ENCODE assay signal across 9 cellular contexts in the genomic region with DNA sequence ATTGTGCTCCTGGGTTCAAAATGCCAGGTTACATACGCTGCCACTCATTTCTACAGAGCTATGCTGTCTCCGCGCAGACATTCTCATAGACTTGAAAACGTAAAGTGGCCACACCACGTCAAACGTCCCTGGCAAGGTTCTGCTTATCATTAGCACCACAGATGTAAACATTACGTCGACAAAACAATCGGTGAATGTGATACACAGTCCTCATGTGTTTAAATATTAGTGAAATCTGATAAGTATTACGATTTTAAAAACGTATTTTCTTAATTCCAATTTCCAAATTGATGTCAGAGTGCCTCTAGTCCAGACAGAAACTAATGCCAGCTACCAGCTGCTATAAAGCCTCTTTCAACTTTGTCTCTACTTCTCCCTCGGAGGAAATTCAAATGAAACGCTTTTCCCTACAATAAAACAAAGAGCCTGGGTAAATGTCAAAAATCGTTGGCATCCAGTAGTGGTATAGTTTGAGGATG. TPM values are rescaled to one million over a fixed set of nuclear protein-coding genes. Genes with fewer than 3 reads are reported as not detected.
DNase-seq lines count a peak whose midpoint lies in the region; ATAC-seq, FAIRE-seq and TF ChIP-seq lines count a peak whose summit lies in the region.
"Had no signal": no experiment of that assay in that cellular context is flagged by ENCODE, and none has a peak within 500 bp of the region (broad histone marks: within the 10 kb centered on the region; RNA-seq: fewer than 3 reads in every experiment).

No MANE protein-coding gene starts in this region.

- H3K4me1 ChIP-seq in IMR-90 (ENCODE audit: control insufficient read depth, insufficient read depth, low read length): peaks cover 7% of the 10 kb centered on the region
- peaks cover 6 to 17% (median 10%) of the 10 kb centered on the region in 4 donors for H3K4me1 ChIP-seq in liver (ENCODE audit: control insufficient read depth in 4 of 4, insufficient read depth in 4 of 4, low read length in 3 of 4)
- peaks cover 19% of the 10 kb centered on the region for H3K4me1 ChIP-seq in suprapubic skin

- H3K27me3 ChIP-seq in IMR-90 (ENCODE audit: control insufficient read depth, insufficient read depth, low read length) (no peaks in the 10 kb centered on the region), liver (ENCODE audit: control insufficient read depth in 4 of 4, insufficient read depth in 4 of 4, low read length in 3 of 4) (no peaks in the 10 kb centered on the region), suprapubic skin (no peaks in the 10 kb centered on the region)

- POLR2A ChIA-PET in IMR-90 (lab: Charles Lee; ENCODE audit: unreplicated experiment): interaction anchor here (0.5 to 1.8 kb wide), 2 partner anchors 62 to 134 kb away, joined by 3 to 5 read pairs; no protein-coding TSS in a partner anchor

- H3K14ac ChIP-seq in IMR-90 (replicated peaks; ENCODE audit: low read depth, low read length): peak overlapping the region; percentile 62

- H3K9me3 ChIP-seq in IMR-90 (ENCODE audit: control insufficient read depth, insufficient read depth, low read length) (no peaks in the 10 kb centered on the region), liver (ENCODE audit: control insufficient read depth in 4 of 4, low read length in 3 of 4) (no peaks in the 10 kb centered on the region), suprapubic skin (no peaks in the 10 kb centered on the region)

- peaks cover 49% of the 10 kb centered on the region for H3K4me1 Mint-ChIP-seq in chondrocyte (ENCODE audit: low read depth)

- dilution Hi-C loops in IMR-90 (cut with HindIII; ENCODE audit: low sequenced_read_pairs, unreplicated experiment): no loop called here

- TF ChIP-seq POLR2A in IMR-90 (IDR thresholded peaks at IDR 0.05; ENCODE audit: low read depth, low read length) (peak; percentile 50; the same call in 1 of the 2 replicates), suprapubic skin (IDR thresholded peaks at IDR 0.05) (no peak)

- H3K9me1 ChIP-seq in IMR-90 (ENCODE audit: insufficient read depth, low read length): 0 out of 2 replicates have a peak, but pooled peaks cover 3% of the 10 kb centered on the region

- peak overlapping the region in 1 of 2 experiments; percentile 41; a peak in 1 of 4 replicates for H4K8ac ChIP-seq in IMR-90 (ENCODE audit: low read depth in 2 of 2, low read length in 2 of 2)

- ATAC-seq in IMR-90 (ENCODE audit: low read depth) (no peak), SK-N-SH treated with all-trans-retinoic acid at 6 μM for 48 hours (peak; percentile 47), GM21515 (IDR thresholded peaks at IDR 0.05; ENCODE audit: unreplicated experiment) (no peak)

- peak overlapping the region; percentile 94; the same call in 1 of the 2 replicates for H4K5ac ChIP-seq in IMR-90 (ENCODE audit: low read depth, low read length)

- H3K18ac ChIP-seq in IMR-90 (ENCODE audit: low read depth, low read length): peak overlapping the region; percentile 67

- H4K91ac ChIP-seq in IMR-90 (ENCODE audit: insufficient read depth, low read depth, low read length): peak overlapping the region; percentile 30

- no peak overlapping the region for H2BK20ac ChIP-seq in IMR-90 (ENCODE audit: low read depth, low read length)

- BruUV-seq in IMR-90 (replicated peaks; lab: Mats Ljungman, UMichigan): TSS peak; percentile 43

- peak overlapping the region; percentile 67 for H3K27ac ChIP-seq in IMR-90 (ENCODE audit: insufficient read depth, low read length)
- H3K27ac ChIP-seq in liver (ENCODE audit: low read depth in 1 of 2, low read length in 2 of 2): peak overlapping the region; percentile 79
- peak overlapping the region; percentile 97 for H3K27ac ChIP-seq in suprapubic skin

- no peaks in the 10 kb centered on the region for H3K36me3 ChIP-seq in IMR-90 (ENCODE audit: control insufficient read depth, insufficient read depth, low read length)
- H3K36me3 ChIP-seq in liver (ENCODE audit: control insufficient read depth in 4 of 4, insufficient read depth in 3 of 4, low read depth in 1 of 4, low read length in 3 of 4): no peaks in the 10 kb centered on the region
- no peaks in the 10 kb centered on the region for H3K36me3 ChIP-seq in suprapubic skin

- TF ChIP-seq RAD21 in IMR-90 (IDR thresholded peaks at IDR 0.05; ENCODE audit: low read length) (no peak), liver (IDR thresholded peaks at IDR 0.05) (no peak)

- CTCF ChIA-PET in IMR-90 (lab: Yijun Ruan, JAX): interaction anchor here (0.7 to 1.8 kb wide), 3 partner anchors 92 to 167 kb away, joined by 4 to 5 read pairs (median 5); no protein-coding TSS in a partner anchor

- in situ Hi-C loops in IMR-90 (cut with MboI; ENCODE audit: low sequenced_read_pairs): loop anchor here (10.0 to 25.0 kb wide), 2 partner anchors 92 to 165 kb away; no protein-coding TSS in a partner anchor

- peak overlapping the region; percentile 75 for H3K56ac ChIP-seq in IMR-90 (ENCODE audit: extremely low read depth, insufficient read depth, low read length)

- no peak for TF ChIP-seq EP300 in suprapubic skin (IDR thresholded peaks at IDR 0.05)

- peak overlapping the region; percentile 31; the same call in 1 of the 3 replicates for H2BK15ac ChIP-seq in IMR-90 (ENCODE audit: low read depth, low read length)

- DNase-seq in CD1c-positive myeloid dendritic cell (ENCODE audit: extremely low spot score) (peak; percentile 83), GM19239 (ENCODE audit: insufficient read length, low spot score) (no peak), IMR-90 (peak; percentile 64), chondrocyte (ENCODE audit: low spot score) (no peak), suprapubic skin (ENCODE audit: low spot score in 2 of 2) (no peak)

- H3K4ac ChIP-seq in IMR-90 (ENCODE audit: low read depth, low read length): peak overlapping the region; percentile 78

- TF ChIP-seq CTCF in IMR-90 (conservative IDR thresholded peaks at IDR 0.05; ENCODE audit: low read depth, low read length) (no peak), chondrocyte (IDR thresholded peaks at IDR 0.05) (no peak), liver (IDR thresholded peaks at IDR 0.05; ENCODE audit: low read depth, low read length, missing input control) (no peak), suprapubic skin (IDR thresholded peaks at IDR 0.05) (no peak)

- no peaks in the 10 kb centered on the region for H3K9me3 Mint-ChIP-seq in chondrocyte (ENCODE audit: low read depth)

- H3K27me3 Mint-ChIP-seq in chondrocyte (ENCODE audit: low read depth): no peaks in the 10 kb centered on the region

- intact Hi-C loops in IMR-90 (cut with micrococcal nuclease): loop anchor here (1.0 to 5.0 kb wide), 3 partner anchors 62 to 107 kb away; no protein-coding TSS in a partner anchor

- FAIRE-seq in GM19239 (lab: Jason Lieb, UNC): peak; percentile 78
- FAIRE-seq: TTC549 had no signal

- H4K20me1 ChIP-seq in IMR-90 (ENCODE audit: insufficient read depth, low read length): peaks cover 24% of the 10 kb centered on the region

- peak overlapping the region; percentile 90 for H2BK5ac ChIP-seq in IMR-90 (ENCODE audit: low read depth, low read length, poor library complexity, severe bottlenecking)

- 2% methylated on average over 6 of the region's 14 CpGs; no CpG with 5 or more reads in 1 of the 2 experiments for WGBS in IMR-90 (ENCODE audit: extremely low coverage in 2 of 2, insufficient read length in 1 of 2), 2 experiments
- WGBS in liver: 2% methylated on average over 14 of the region's 14 CpGs
- WGBS in suprapubic skin: under 1% methylated on average over 14 of the region's 14 CpGs

- H3K9ac ChIP-seq in IMR-90 (ENCODE audit: low read depth, low read length) (peak overlapping the region; percentile 73), liver (ENCODE audit: low read depth in 1 of 2, low read length in 2 of 2) (peak overlapping the region in 1 of 2 donors; percentile 88)

- H2AK5ac ChIP-seq in IMR-90 (ENCODE audit: low read depth, low read length): peak overlapping the region; percentile 81; the same call in 1 of the 2 replicates

- H3K4me2 ChIP-seq in IMR-90 (ENCODE audit: low read depth, low read length): peak overlapping the region; percentile 99

- no peak overlapping the region for H2AK9ac ChIP-seq in IMR-90 (replicated peaks; ENCODE audit: low read depth, low read length, poor library complexity)

- H3K27ac Mint-ChIP-seq in chondrocyte (ENCODE audit: unreplicated experiment): peak overlapping the region; percentile 98

- no peaks in the 10 kb centered on the region for H3K36me3 Mint-ChIP-seq in chondrocyte (ENCODE audit: low read depth)

- peak overlapping the region; percentile 68 for H2BK120ac ChIP-seq in IMR-90 (ENCODE audit: low read depth, low read length)

- peak overlapping the region; percentile 67 for H3K4me3 ChIP-seq in IMR-90 (ENCODE audit: insufficient read depth, low read depth, low read length)
- peak overlapping the region; percentile 75 to 86 (median 83) for H3K4me3 ChIP-seq in liver (ENCODE audit: low read depth in 1 of 3, low read length in 3 of 3)
- H3K4me3 ChIP-seq in suprapubic skin: peak overlapping the region; percentile 96

- H3K79me1 ChIP-seq in IMR-90 (ENCODE audit: low read depth in 1 of 2, low read length in 2 of 2): peaks cover 0 to 9% of the 10 kb centered on the region in 2 experiments; a peak in 2 of 4 replicates

- peak overlapping the region; percentile 81 for H3K23ac ChIP-seq in IMR-90 (ENCODE audit: low read depth, low read length)

- peak overlapping the region; percentile 96 for H3K4me3 Mint-ChIP-seq in chondrocyte (ENCODE audit: unreplicated experiment)

- H2AFZ ChIP-seq in IMR-90 (replicated peaks; ENCODE audit: low read length, poor library complexity): peak overlapping the region; percentile 91

TF ChIP-seq in IMR-90, 13 proteins besides CTCF, POLR2A, EP300 and RAD21:
- TF ChIP-seq CHD1 (IDR thresholded peaks at IDR 0.05; ENCODE audit: low read depth, low read length) (peak; percentile 11; the same call in 1 of the 2 replicates), SMC3 (IDR thresholded peaks at IDR 0.05; ENCODE audit: low read depth, low read length) (no peak), MAFK (IDR thresholded peaks at IDR 0.05; ENCODE audit: low read depth, low read length) (no peak)

TF ChIP-seq in SK-N-SH treated with all-trans-retinoic acid at 6 μM for 48 hours, 23 proteins besides CTCF, POLR2A, EP300 and RAD21 (continues in another document):
- TF ChIP-seq ZNF70 (CRISPR knock-in tag; IDR thresholded peaks at IDR 0.05) (no peak), GLIS3 (CRISPR knock-in tag; IDR thresholded peaks at IDR 0.05) (no peak)

TF ChIP-seq in liver, 16 proteins besides CTCF, POLR2A, EP300 and RAD21 (continues in another document):
- TF ChIP-seq HNF4G (IDR thresholded peaks at IDR 0.05) (no peak), FOXA2 (IDR thresholded peaks at IDR 0.05) (no peak), MAX (IDR thresholded peaks at IDR 0.05) (no peak)

RNA-seq across cellular contexts. Expression of gene STK17B, which starts 1.1 kb away (rescaled TPM):
- total RNA-seq in IMR-90 (2012; rRNA removed): 48.9 and 50.3 TPM in 2 replicates
- polyA plus RNA-seq in IMR-90 (2012; rRNA removed): 5.7 and 7.5 TPM in 2 replicates
- polyA plus RNA-seq in IMR-90 (2012; cell fraction: cytosol; rRNA removed): 1.3 and 1.5 TPM in 2 replicates
- 1.6 and 9.7 TPM in 2 replicates for polyA plus RNA-seq in IMR-90 (2012; cell fraction: nucleus; rRNA removed; ENCODE audit: low replicate concordance)
- total RNA-seq in chondrocyte: 35.4 to 50.2 TPM (median 37.2 TPM) in 3 replicates
- total RNA-seq in liver: 10 to 100 TPM in 1 of 2 donors, 1 to 10 TPM in 1; 7.4 to 21.8 TPM
- 1 to 10 TPM; 1.0 to 1.9 TPM for polyA plus RNA-seq in liver
- 10 to 100 TPM; 23.2 to 47.2 (median 37.6) TPM for total RNA-seq in suprapubic skin

Comparison
In these comparisons a context has a peak if more than half of its experiments do, and no peak if none do; other contexts are left out.
1. DNase-seq: peak in CD1c-positive myeloid dendritic cell (single experiment) and IMR-90 (single experiment); none in GM19239 (single experiment), chondrocyte (single experiment) and suprapubic skin (0 of 2).
2. Peak in every context shown above with its lines, with median percentiles within 50 percentile points of each other: H3K27ac ChIP-seq and H3K4me3 ChIP-seq.